ENCODE assay signal across 18 cellular contexts in the genomic region with DNA sequence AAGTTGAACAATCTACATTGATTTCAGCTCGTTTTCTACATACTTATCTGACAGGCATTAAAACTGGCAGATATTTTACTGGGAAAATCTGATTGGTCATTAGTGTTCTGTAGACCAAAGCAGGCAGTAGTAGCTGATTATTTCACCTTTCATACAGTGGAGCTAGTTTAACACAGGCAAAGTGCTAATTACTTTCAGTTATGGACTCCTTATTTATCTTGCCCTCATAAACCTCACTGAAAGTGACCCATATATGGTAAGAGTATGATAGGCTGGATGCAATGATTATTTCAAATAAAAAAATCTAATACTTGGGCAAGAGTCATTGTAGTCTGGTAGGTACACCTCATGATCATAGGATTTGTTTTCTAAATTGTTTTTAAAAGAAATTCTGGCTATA.
DNase-seq lines count a peak whose midpoint lies in the region; ATAC-seq and TF ChIP-seq lines count a peak whose summit lies in the region.
"Had no signal": no experiment of that assay in that cellular context is flagged by ENCODE, and none has a peak within 500 bp of the region (broad histone marks: within the 10 kb centered on the region; RNA-seq: fewer than 3 reads in every experiment).

No MANE protein-coding gene starts in this region.

- TF ChIP-seq POLR2A in IMR-90 (IDR thresholded peaks at IDR 0.05; ENCODE audit: low read depth, low read length) (no peak), thyroid gland (IDR thresholded peaks at IDR 0.05) (no peak)

- no TSS peak for BruUV-seq in IMR-90 (replicated peaks; lab: Mats Ljungman, UMichigan)

- no peak overlapping the region for H2AK9ac ChIP-seq in IMR-90 (replicated peaks; ENCODE audit: low read depth, low read length, poor library complexity)

- H3K4me1 ChIP-seq in IMR-90 (ENCODE audit: control insufficient read depth, insufficient read depth, low read length) (peaks cover 1% of the 10 kb centered on the region; the same call in 1 of the 2 replicates), osteoblast (ENCODE audit: insufficient read depth, low read length) (peaks cover 30% of the 10 kb centered on the region), thyroid gland (peaks cover 0 to 13% of the 10 kb centered on the region in 2 donors)

- intact Hi-C loops in IMR-90 (cut with micrococcal nuclease) (no loop called here), thyroid gland (cut with DNase I) (no loop called here)

- no peak for TF ChIP-seq CTCF in IMR-90 (conservative IDR thresholded peaks at IDR 0.05; ENCODE audit: low read depth, low read length)
- TF ChIP-seq CTCF in osteoblast (IDR thresholded peaks at IDR 0.05; ENCODE audit: extremely low read depth, low read depth, low read length) = no peak
- TF ChIP-seq CTCF in thyroid gland (IDR thresholded peaks at IDR 0.05) = no peak

- POLR2A ChIA-PET in IMR-90 (lab: Charles Lee; ENCODE audit: unreplicated experiment) = no interaction called here

- no peak overlapping the region for H3K4me3 ChIP-seq in IMR-90 (ENCODE audit: insufficient read depth, low read depth, low read length)
- H3K4me3 ChIP-seq in osteoblast (ENCODE audit: insufficient read depth, low read length) = no peak overlapping the region
- no peak overlapping the region for H3K4me3 ChIP-seq in thyroid gland (replicated peaks in 1 of 3)
- H3K4me3 ChIP-seq: BLaER1, HAP-1 had no signal

- peaks cover 22% of the 10 kb centered on the region for H3K79me2 ChIP-seq in osteoblast (ENCODE audit: insufficient read depth, low read length)

- no peak overlapping the region for H3K9ac ChIP-seq in IMR-90 (ENCODE audit: low read depth, low read length)
- H3K9ac ChIP-seq: BLaER1 had no signal

- H3K4ac ChIP-seq in IMR-90 (ENCODE audit: low read depth, low read length) = no peak overlapping the region

- no peak for TF ChIP-seq RAD21 in IMR-90 (IDR thresholded peaks at IDR 0.05; ENCODE audit: low read length)

- DNase-seq in IMR-90 (no peak), epithelial cell of prostate (ENCODE audit: low read depth, low spot score) (no peak), osteoblast (ENCODE audit: insufficient read length, low spot score, missing footprints) (no peak), G401 (ENCODE audit: low spot score) (no peak), thyroid gland (no peak)
- DNase-seq: CD4-positive, CD25-positive, alpha-beta regulatory T cell; CD8-positive, alpha-beta T cell; DMS 273 treated with DMSO at 0.1 percent for 48 hours; DMS79; EL; GF-D8; GOT3; HFFc6 had no signal

- ATAC-seq in IMR-90 (ENCODE audit: low read depth) = no peak
- ATAC-seq in GM18519 (IDR thresholded peaks at IDR 0.05; ENCODE audit: low FRiP score, unreplicated experiment) = no peak
- ATAC-seq: CD8-positive, alpha-beta T cell had no signal

- no peak overlapping the region for H4K5ac ChIP-seq in IMR-90 (ENCODE audit: low read depth, low read length)

- no peak overlapping the region for H2BK15ac ChIP-seq in IMR-90 (ENCODE audit: low read depth, low read length)

- H4K8ac ChIP-seq in IMR-90 (ENCODE audit: low read depth in 2 of 2, low read length in 2 of 2) = no peak overlapping the region

- peaks cover 8% of the 10 kb centered on the region for H3K9me1 ChIP-seq in IMR-90 (ENCODE audit: insufficient read depth, low read length)

- in situ Hi-C loops in IMR-90 (cut with MboI; ENCODE audit: low sequenced_read_pairs) (no loop called here), G401 (cut with HindIII; ENCODE audit: low sequenced_read_pairs) (no loop called here)

- H2AK5ac ChIP-seq in IMR-90 (ENCODE audit: low read depth, low read length) = no peak overlapping the region

- H3K9me3 ChIP-seq in IMR-90 (ENCODE audit: control insufficient read depth, insufficient read depth, low read length) (no peaks in the 10 kb centered on the region), osteoblast (ENCODE audit: low read depth, low read length) (no peaks in the 10 kb centered on the region), thyroid gland (no peaks in the 10 kb centered on the region)
- H3K9me3 ChIP-seq: BLaER1, HAP-1 had no signal

- dilution Hi-C loops in IMR-90 (cut with HindIII; ENCODE audit: low sequenced_read_pairs, unreplicated experiment) = no loop called here

- no peak overlapping the region for H2BK120ac ChIP-seq in IMR-90 (ENCODE audit: low read depth, low read length)

- H3K14ac ChIP-seq in IMR-90 (replicated peaks; ENCODE audit: low read depth, low read length) = no peak overlapping the region

- no peak overlapping the region for H4K91ac ChIP-seq in IMR-90 (ENCODE audit: insufficient read depth, low read depth, low read length)

- H3K4me2 ChIP-seq in IMR-90 (ENCODE audit: low read depth, low read length) (no peak overlapping the region), osteoblast (ENCODE audit: insufficient read depth, low read length) (no peak overlapping the region)
- H3K4me2 ChIP-seq: BLaER1 had no signal

- H2AFZ ChIP-seq in IMR-90 (replicated peaks; ENCODE audit: low read length, poor library complexity) (no peak overlapping the region), osteoblast (ENCODE audit: low read length) (no peak overlapping the region)

- H3K27me3 ChIP-seq in IMR-90 (ENCODE audit: control insufficient read depth, insufficient read depth, low read length) (no peaks in the 10 kb centered on the region), osteoblast (ENCODE audit: insufficient read depth, low read length) (no peaks in the 10 kb centered on the region), thyroid gland (no peaks in the 10 kb centered on the region)
- H3K27me3 ChIP-seq: BLaER1 had no signal

- peaks cover 25% of the 10 kb centered on the region for H3K36me3 ChIP-seq in IMR-90 (ENCODE audit: control insufficient read depth, insufficient read depth, low read length)
- H3K36me3 ChIP-seq in osteoblast (ENCODE audit: insufficient read depth, low read length) = peaks cover 47% of the 10 kb centered on the region
- no peaks in the 10 kb centered on the region for H3K36me3 ChIP-seq in thyroid gland
- H3K36me3 ChIP-seq: HAP-1 had no signal

- H3K18ac ChIP-seq in IMR-90 (ENCODE audit: low read depth, low read length) = no peak overlapping the region

- peaks cover 15 to 24% of the 10 kb centered on the region in 2 experiments for H3K79me1 ChIP-seq in IMR-90 (ENCODE audit: low read depth in 1 of 2, low read length in 2 of 2)

- H3K27ac ChIP-seq in IMR-90 (ENCODE audit: insufficient read depth, low read length) = no peak overlapping the region
- H3K27ac ChIP-seq in epithelial cell of prostate = peak overlapping the region; percentile 77
- H3K27ac ChIP-seq in osteoblast (ENCODE audit: low read depth, low read length) = peak overlapping the region; percentile 40
- no peak overlapping the region for H3K27ac ChIP-seq in thyroid gland
- H3K27ac ChIP-seq: 22Rv1, BLaER1, C4-2B had no signal

- H4K20me1 ChIP-seq in IMR-90 (ENCODE audit: insufficient read depth, low read length) = no peaks in the 10 kb centered on the region
- no peaks in the 10 kb centered on the region for H4K20me1 ChIP-seq in osteoblast (ENCODE audit: insufficient read depth, low read length)
- H4K20me1 ChIP-seq: BLaER1 had no signal

- H2BK20ac ChIP-seq in IMR-90 (ENCODE audit: low read depth, low read length) = no peak overlapping the region

- WGBS in IMR-90 (ENCODE audit: extremely low coverage in 2 of 2, insufficient read length in 1 of 2), 2 experiments = no CpG with 5 or more reads among the region's 1 CpG
- 86 to 98% methylated on average over 1 of the region's 1 CpG for WGBS in thyroid gland, 2 donors

- no peak overlapping the region for H3K56ac ChIP-seq in IMR-90 (ENCODE audit: extremely low read depth, insufficient read depth, low read length)

- peak overlapping the region; percentile 5 for H2BK5ac ChIP-seq in IMR-90 (ENCODE audit: low read depth, low read length, poor library complexity, severe bottlenecking)

- no peak overlapping the region for H3K23ac ChIP-seq in IMR-90 (ENCODE audit: low read depth, low read length)

- CTCF ChIA-PET in IMR-90 (lab: Yijun Ruan, JAX) = no interaction called here

TF ChIP-seq in IMR-90, 13 proteins besides CTCF, POLR2A, EP300 and RAD21:
- TF ChIP-seq BHLHE40 (IDR thresholded peaks at IDR 0.05; ENCODE audit: low read depth, low read length) (no peak), FOS (IDR thresholded peaks at IDR 0.05; ENCODE audit: low read depth, low read length) (no peak), RFX5 (IDR thresholded peaks at IDR 0.05; ENCODE audit: low read depth, low read length) (no peak), RCOR1 (IDR thresholded peaks at IDR 0.05; ENCODE audit: insufficient replicate concordance, low read length) (no peak), MXI1 (IDR thresholded peaks at IDR 0.05; ENCODE audit: borderline replicate concordance, low read depth, low read length) (no peak), CHD1 (IDR thresholded peaks at IDR 0.05; ENCODE audit: low read depth, low read length) (no peak), NFE2L2 (IDR thresholded peaks at IDR 0.05; ENCODE audit: low read depth, low read length) (no peak), SMC3 (IDR thresholded peaks at IDR 0.05; ENCODE audit: low read depth, low read length) (no peak), MAZ (IDR thresholded peaks at IDR 0.05; ENCODE audit: borderline replicate concordance, low read depth, low read length) (no peak), MAFK (IDR thresholded peaks at IDR 0.05; ENCODE audit: low read depth, low read length) (no peak), CEBPB (IDR thresholded peaks at IDR 0.05; ENCODE audit: low read depth, low read length) (no peak)
- TF ChIP-seq, protein P1, sequence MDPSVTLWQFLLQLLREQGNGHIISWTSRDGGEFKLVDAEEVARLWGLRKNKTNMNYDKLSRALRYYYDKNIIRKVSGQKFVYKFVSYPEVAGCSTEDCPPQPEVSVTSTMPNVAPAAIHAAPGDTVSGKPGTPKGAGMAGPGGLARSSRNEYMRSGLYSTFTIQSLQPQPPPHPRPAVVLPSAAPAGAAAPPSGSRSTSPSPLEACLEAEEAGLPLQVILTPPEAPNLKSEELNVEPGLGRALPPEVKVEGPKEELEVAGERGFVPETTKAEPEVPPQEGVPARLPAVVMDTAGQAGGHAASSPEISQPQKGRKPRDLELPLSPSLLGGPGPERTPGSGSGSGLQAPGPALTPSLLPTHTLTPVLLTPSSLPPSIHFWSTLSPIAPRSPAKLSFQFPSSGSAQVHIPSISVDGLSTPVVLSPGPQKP (IDR thresholded peaks at IDR 0.05; ENCODE audit: borderline replicate concordance, low read depth, low read length) = no peak
- TF ChIP-seq, protein P2, sequence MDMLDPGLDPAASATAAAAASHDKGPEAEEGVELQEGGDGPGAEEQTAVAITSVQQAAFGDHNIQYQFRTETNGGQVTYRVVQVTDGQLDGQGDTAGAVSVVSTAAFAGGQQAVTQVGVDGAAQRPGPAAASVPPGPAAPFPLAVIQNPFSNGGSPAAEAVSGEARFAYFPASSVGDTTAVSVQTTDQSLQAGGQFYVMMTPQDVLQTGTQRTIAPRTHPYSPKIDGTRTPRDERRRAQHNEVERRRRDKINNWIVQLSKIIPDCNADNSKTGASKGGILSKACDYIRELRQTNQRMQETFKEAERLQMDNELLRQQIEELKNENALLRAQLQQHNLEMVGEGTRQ (IDR thresholded peaks at IDR 0.05; ENCODE audit: low read depth, low read length) = no peak
TF ChIP-seq in IMR-90: peak in this region for 0.

Comparison
In these comparisons a context has a peak if more than half of its experiments do, and no peak if none do; other contexts are left out.
1. H3K27ac ChIP-seq: peak in epithelial cell of prostate (single experiment) and osteoblast (single experiment); none in IMR-90 (single experiment) and thyroid gland (0 of 3).